Comparison of ENCODE assay signal across 18 cellular contexts in genomic region chr11:59463176-59463575, GRCh38. TPM values are rescaled to one million over a fixed set of nuclear protein-coding genes. Genes with fewer than 3 reads are reported as not detected.
DNase-seq lines count a peak whose midpoint lies in the region; ATAC-seq, FAIRE-seq and TF ChIP-seq lines count a peak whose summit lies in the region.
"Had no signal": no experiment of that assay in that cellular context is flagged by ENCODE, and none has a peak within 500 bp of the region (broad histone marks: within the 10 kb centered on the region; RNA-seq: fewer than 3 reads in every experiment).

No MANE protein-coding gene starts in this region.

- TF ChIP-seq POLR2A in heart left ventricle (IDR thresholded peaks at IDR 0.05) (no peak), K562 (conservative IDR thresholded peaks at IDR 0.05) (no peak)

- no peak for TF ChIP-seq RAD21 in K562 (CRISPR knock-in tag; conservative IDR thresholded peaks at IDR 0.05 in 1 of 2, IDR thresholded peaks at IDR 0.05 in 1 of 2)

- TF ChIP-seq EP300 in K562 (IDR thresholded peaks at IDR 0.05; ENCODE audit: low read length) = no peak

- H3K36me3 ChIP-seq in heart left ventricle = no peaks in the 10 kb centered on the region
- H3K36me3 ChIP-seq in K562 (ENCODE audit: control insufficient read depth, insufficient read depth, low read length) = no peaks in the 10 kb centered on the region
- no peaks in the 10 kb centered on the region for H3K36me3 ChIP-seq in left lung
- H3K36me3 ChIP-seq: breast epithelium, WERI-Rb-1 had no signal

- H3K4me2 ChIP-seq in K562 (ENCODE audit: insufficient read depth, low read length) = no peak overlapping the region

- H3K79me2 ChIP-seq in K562 (ENCODE audit: control insufficient read depth, insufficient read depth, low read length) = no peaks in the 10 kb centered on the region

- TF ChIP-seq CTCF in heart left ventricle (IDR thresholded peaks at IDR 0.05) = no peak
- TF ChIP-seq CTCF in K562 (IDR thresholded peaks at IDR 0.05 in 2 of 3, conservative IDR thresholded peaks at IDR 0.05 in 1 of 3; ENCODE audit: insufficient read depth in 2 of 3, low read depth in 1 of 3, low read length in 3 of 3) = no peak
- no peak for TF ChIP-seq CTCF in left lung (IDR thresholded peaks at IDR 0.05)

- no peak for FAIRE-seq in K562 (lab: Jason Lieb, UNC)
- FAIRE-seq: small intestine had no signal

- H3K4me3 ChIP-seq in heart left ventricle = no peak overlapping the region
- H3K4me3 ChIP-seq in K562 = no peak overlapping the region
- no peak overlapping the region for H3K4me3 ChIP-seq in left lung
- H3K4me3 ChIP-seq: breast epithelium had no signal

- intact Hi-C loops in heart left ventricle (cut with DNase I) = no loop called here
- intact Hi-C loops in cardiac septum (cut with DNase I) = no loop called here
- intact Hi-C loops in K562 (cut with micrococcal nuclease) = no loop called here
- intact Hi-C loops in left lung (cut with DNase I) = no loop called here

- H3K9me3 ChIP-seq in heart left ventricle (no peaks in the 10 kb centered on the region), K562 (replicated peaks; ENCODE audit: control insufficient read depth, insufficient read depth, low read depth, low read length) (no peaks in the 10 kb centered on the region), left lung (no peaks in the 10 kb centered on the region)
- H3K9me3 ChIP-seq: breast epithelium had no signal

- H4K20me1 ChIP-seq in K562 (replicated peaks; ENCODE audit: control insufficient read depth, insufficient read depth, low read length) = no peaks in the 10 kb centered on the region

- no peaks in the 10 kb centered on the region for H3K4me1 ChIP-seq in heart left ventricle
- no peaks in the 10 kb centered on the region for H3K4me1 ChIP-seq in K562 (replicated peaks in 1 of 2; ENCODE audit: control insufficient read depth in 2 of 2, insufficient read depth in 2 of 2, low read length in 2 of 2)
- H3K4me1 ChIP-seq in left lung = no peaks in the 10 kb centered on the region
- H3K4me1 ChIP-seq: breast epithelium, Caco-2 had no signal

- CTCF ChIA-PET in K562 (lab: Yijun Ruan, JAX; ENCODE audit: low intra/inter-chr PET ratio) = interaction anchor here (0.6 kb wide), 1 partner anchor 206 kb away, joined by 3 read pairs; no protein-coding TSS in a partner anchor

- H3K9ac ChIP-seq in K562 (ENCODE audit: insufficient read depth in 1 of 2, low read depth in 2 of 2, low read length in 2 of 2) = no peak overlapping the region

- peak in 1 of 5 donors; percentile 25 for DNase-seq in heart left ventricle
- DNase-seq in cardiac septum (ENCODE audit: low spot score) = no peak
- DNase-seq in K562 (ENCODE audit: extremely low read depth in 1 of 4, low spot score in 3 of 4) = no peak
- DNase-seq in left lung = no peak
- no peak for DNase-seq in GM19240 (ENCODE audit: insufficient read length, low spot score)
- DNase-seq in HuH-7.5 (ENCODE audit: low spot score) = no peak
- DNase-seq: activated naive CD4-positive, alpha-beta T cell treated with Interleukin-2 at 50 U/mL for 16 hours; Caco-2; HFFc6; NCI-H1092 treated with DMSO at 0.1 percent for 48 hours; NCI-H345; small intestine; stimulated activated naive CD8-positive, alpha-beta T cell treated with anti-CD3 and anti-CD28 coated beads, Interleukin-15, amount 100 ng/mL, for 72 hours; WERI-Rb-1 had no signal

- H3K9me1 ChIP-seq in K562 (ENCODE audit: control insufficient read depth, insufficient read depth, low read length) = no peaks in the 10 kb centered on the region

- no peak overlapping the region for H2AFZ ChIP-seq in K562 (ENCODE audit: low read depth, low read length)

- ATAC-seq in heart left ventricle (peak in 3 of 4 donors; percentile 57 to 67 (median 66)), K562 (peak; percentile 38; the same call in 1 of the 3 replicates), left lung (peak; percentile 30), GM19351 (IDR thresholded peaks at IDR 0.05; ENCODE audit: unreplicated experiment) (no peak), HG02571 (IDR thresholded peaks at IDR 0.05; ENCODE audit: unreplicated experiment) (no peak)
- ATAC-seq: stimulated activated naive CD8-positive, alpha-beta T cell treated with anti-CD3 and anti-CD28 coated beads, Interleukin-15, amount 100 ng/mL, for 72 hours had no signal

- no TSS peak for BruUV-seq in K562 (replicated peaks; lab: Mats Ljungman, UMichigan)

- POLR2A ChIA-PET in K562 (lab: Yijun Ruan, JAX) = no interaction called here

- 32 to 34% (median 33%) methylated on average over 5 of the region's 5 CpGs for WGBS in heart left ventricle, 4 donors
- 1% methylated on average over 5 of the region's 5 CpGs for whole genome bisulfite sequencing in K562 (ENCODE audit: insufficient coverage, low coverage, missing lambda C conversion rate)

- H3K27me3 ChIP-seq in heart left ventricle (no peaks in the 10 kb centered on the region), K562 (ENCODE audit: control insufficient read depth in 2 of 2, insufficient read depth in 2 of 2, low read length in 2 of 2) (peaks cover 0 to 7% of the 10 kb centered on the region in 2 experiments; a peak in 3 of 5 replicates), left lung (no peaks in the 10 kb centered on the region)
- H3K27me3 ChIP-seq: breast epithelium had no signal

- H3K27ac ChIP-seq in heart left ventricle (no peak overlapping the region), K562 (ENCODE audit: extremely low read depth, low read depth, low read length) (no peak overlapping the region), left lung (no peak overlapping the region)
- H3K27ac ChIP-seq: breast epithelium, WERI-Rb-1 had no signal

- in situ Hi-C loops in K562 (cut with MboI) = no loop called here

RNA-seq across cellular contexts. Expression of gene OR4D6, which starts 6.4 kb away (rescaled TPM):
- not detected for total RNA-seq in heart left ventricle
- not detected for polyA plus RNA-seq in heart left ventricle
- not detected for total RNA-seq in cardiac septum
- not detected in 2 replicates for total RNA-seq in K562 (2011; cell fraction: chromatin; rRNA removed; ENCODE audit: low replicate concordance)
- not detected in 2 replicates for total RNA-seq in K562 (2011; cell fraction: nucleolus; rRNA removed)
- total RNA-seq in K562 (2011; cell fraction: nucleoplasm; rRNA removed) = not detected in 2 replicates
- not detected in 2 replicates for total RNA-seq in K562 (2014; rRNA removed)
- not detected in 2 replicates for total RNA-seq in K562 (2014; rRNA removed; fragmentation: Illumina TruSeq; extraction: Trizol)
- not detected in 2 replicates for total RNA-seq in K562 (2015; rRNA removed; fragmentation: Illumina TruSeq; extraction: Trizol)
- not detected in 2 replicates for total RNA-seq in K562 (2021)
- polyA plus RNA-seq in K562 (2011; rRNA removed) = not detected in 2 replicates
- not detected in 2 replicates for polyA plus RNA-seq in K562 (2011; cell fraction: cytosol; rRNA removed)
- not detected in 2 replicates for polyA plus RNA-seq in K562 (2011; cell fraction: nucleus; rRNA removed)
- polyA plus RNA-seq in K562 (2012) = not detected in 2 replicates
- polyA plus RNA-seq in K562 (2014; fragmentation: Illumina TruSeq; extraction: Trizol) = not detected in 2 replicates
- polyA plus RNA-seq in K562 (2014; fragmentation: Nextera tagmentation; extraction: Ambion mirVana) = not detected
- polyA plus RNA-seq in K562 (2014; rRNA removed) = not detected in 2 replicates
- not detected in 2 replicates for polyA minus RNA-seq in K562 (2011; rRNA and poly(A)+ RNA removed)
- not detected in 2 replicates for polyA minus RNA-seq in K562 (2011; cell fraction: cytosol; rRNA and poly(A)+ RNA removed)
- not detected in 2 replicates for polyA minus RNA-seq in K562 (2011; cell fraction: nucleus; rRNA and poly(A)+ RNA removed)
- total RNA-seq in left lung = not detected
- total RNA-seq: breast epithelium, Caco-2, HFFc6, liver had no signal
- polyA plus RNA-seq: liver, small intestine had no signal

RNA-seq across cellular contexts. Expression of gene OR4D10, which starts 9.9 kb away (rescaled TPM):
- total RNA-seq in heart left ventricle = not detected
- not detected for polyA plus RNA-seq in heart left ventricle
- total RNA-seq in cardiac septum = not detected
- total RNA-seq in K562 (2011; cell fraction: chromatin; rRNA removed; ENCODE audit: low replicate concordance) = not detected in 2 replicates
- total RNA-seq in K562 (2011; cell fraction: nucleolus; rRNA removed) = not detected in 2 replicates
- total RNA-seq in K562 (2011; cell fraction: nucleoplasm; rRNA removed) = not detected in 2 replicates
- not detected in 2 replicates for total RNA-seq in K562 (2014; rRNA removed)
- not detected in 2 replicates for total RNA-seq in K562 (2014; rRNA removed; fragmentation: Illumina TruSeq; extraction: Trizol)
- not detected in 2 replicates for total RNA-seq in K562 (2015; rRNA removed; fragmentation: Illumina TruSeq; extraction: Trizol)
- total RNA-seq in K562 (2021) = not detected in 2 replicates
- polyA plus RNA-seq in K562 (2011; rRNA removed) = not detected in 2 replicates
- not detected in 2 replicates for polyA plus RNA-seq in K562 (2011; cell fraction: cytosol; rRNA removed)
- polyA plus RNA-seq in K562 (2011; cell fraction: nucleus; rRNA removed) = not detected in 2 replicates
- not detected in 2 replicates for polyA plus RNA-seq in K562 (2012)
- polyA plus RNA-seq in K562 (2014; fragmentation: Illumina TruSeq; extraction: Trizol) = not detected in 2 replicates
- not detected for polyA plus RNA-seq in K562 (2014; fragmentation: Nextera tagmentation; extraction: Ambion mirVana)
- not detected in 2 replicates for polyA plus RNA-seq in K562 (2014; rRNA removed)
- polyA minus RNA-seq in K562 (2011; rRNA and poly(A)+ RNA removed) = not detected in 2 replicates
- polyA minus RNA-seq in K562 (2011; cell fraction: cytosol; rRNA and poly(A)+ RNA removed) = not detected in 2 replicates
- polyA minus RNA-seq in K562 (2011; cell fraction: nucleus; rRNA and poly(A)+ RNA removed) = not detected in 2 replicates
- not detected for total RNA-seq in left lung
- total RNA-seq: breast epithelium, Caco-2, HFFc6, liver had no signal
- polyA plus RNA-seq: liver, small intestine had no signal

RNA-seq across cellular contexts. Expression of gene OR5A1, which starts 26.9 kb away (rescaled TPM):
- total RNA-seq in heart left ventricle = not detected
- not detected for polyA plus RNA-seq in heart left ventricle
- total RNA-seq in cardiac septum = not detected
- total RNA-seq in K562 (2011; cell fraction: chromatin; rRNA removed; ENCODE audit: low replicate concordance) = not detected in 2 replicates
- not detected in 2 replicates for total RNA-seq in K562 (2011; cell fraction: nucleolus; rRNA removed)
- not detected in 2 replicates for total RNA-seq in K562 (2011; cell fraction: nucleoplasm; rRNA removed)
- not detected in 2 replicates for total RNA-seq in K562 (2014; rRNA removed)
- total RNA-seq in K562 (2014; rRNA removed; fragmentation: Illumina TruSeq; extraction: Trizol) = not detected in 2 replicates
- not detected in 2 replicates for total RNA-seq in K562 (2015; rRNA removed; fragmentation: Illumina TruSeq; extraction: Trizol)
- total RNA-seq in K562 (2021) = not detected in 2 replicates
- not detected in 2 replicates for polyA plus RNA-seq in K562 (2011; rRNA removed)
- not detected in 2 replicates for polyA plus RNA-seq in K562 (2011; cell fraction: cytosol; rRNA removed)
- polyA plus RNA-seq in K562 (2011; cell fraction: nucleus; rRNA removed) = not detected in 2 replicates
- polyA plus RNA-seq in K562 (2012) = not detected in 2 replicates
- not detected in 2 replicates for polyA plus RNA-seq in K562 (2014; fragmentation: Illumina TruSeq; extraction: Trizol)
- polyA plus RNA-seq in K562 (2014; fragmentation: Nextera tagmentation; extraction: Ambion mirVana) = not detected
- not detected in 2 replicates for polyA plus RNA-seq in K562 (2014; rRNA removed)
- polyA minus RNA-seq in K562 (2011; rRNA and poly(A)+ RNA removed) = not detected in 2 replicates
- not detected in 2 replicates for polyA minus RNA-seq in K562 (2011; cell fraction: cytosol; rRNA and poly(A)+ RNA removed)
- not detected in 2 replicates for polyA minus RNA-seq in K562 (2011; cell fraction: nucleus; rRNA and poly(A)+ RNA removed)
- not detected for total RNA-seq in left lung
- total RNA-seq: breast epithelium, Caco-2, HFFc6, liver had no signal
- polyA plus RNA-seq: liver, small intestine had no signal

RNA-seq across cellular contexts. Expression of gene OR5A2, which starts 37.0 kb away (rescaled TPM):
- total RNA-seq in heart left ventricle (not detected), cardiac septum (not detected), K562 (2014; rRNA removed) (not detected in 2 replicates), K562 (2014; rRNA removed; fragmentation: Illumina TruSeq; extraction: Trizol) (not detected in 2 replicates), K562 (2015; rRNA removed; fragmentation: Illumina TruSeq; extraction: Trizol) (not detected in 2 replicates), K562 (2021) (not detected in 2 replicates), left lung (not detected)
- polyA plus RNA-seq in heart left ventricle (not detected), K562 (2011; rRNA removed) (not detected in 2 replicates), K562 (2014; fragmentation: Illumina TruSeq; extraction: Trizol) (not detected in 2 replicates), K562 (2014; fragmentation: Nextera tagmentation; extraction: Ambion mirVana) (not detected), K562 (2014; rRNA removed) (not detected in 2 replicates)
- total RNA-seq in K562 (2011; cell fraction: chromatin; rRNA removed; ENCODE audit: low replicate concordance) = not detected in 2 replicates
- not detected in 2 replicates for total RNA-seq in K562 (2011; cell fraction: nucleolus; rRNA removed)
- not detected in 2 replicates for total RNA-seq in K562 (2011; cell fraction: nucleoplasm; rRNA removed)
- polyA plus RNA-seq in K562 (2011; cell fraction: cytosol; rRNA removed) = not detected in 2 replicates
- not detected in 2 replicates for polyA plus RNA-seq in K562 (2011; cell fraction: nucleus; rRNA removed)
- polyA plus RNA-seq in K562 (2012) = not detected in 2 replicates
- not detected in 2 replicates for polyA minus RNA-seq in K562 (2011; rRNA and poly(A)+ RNA removed)
- polyA minus RNA-seq in K562 (2011; cell fraction: cytosol; rRNA and poly(A)+ RNA removed) = not detected in 2 replicates
- polyA minus RNA-seq in K562 (2011; cell fraction: nucleus; rRNA and poly(A)+ RNA removed) = not detected in 2 replicates
- total RNA-seq: breast epithelium, Caco-2, HFFc6, liver had no signal
- polyA plus RNA-seq: liver, small intestine had no signal

RNA-seq across cellular contexts. Expression of gene OR4D11, which starts 40.2 kb away (rescaled TPM):
- total RNA-seq in heart left ventricle (not detected), cardiac septum (not detected), K562 (2014; rRNA removed) (not detected in 2 replicates), K562 (2014; rRNA removed; fragmentation: Illumina TruSeq; extraction: Trizol) (not detected in 2 replicates), K562 (2015; rRNA removed; fragmentation: Illumina TruSeq; extraction: Trizol) (not detected in 2 replicates), K562 (2021) (not detected in 2 replicates), left lung (not detected)
- polyA plus RNA-seq in heart left ventricle (not detected), K562 (2011; rRNA removed) (not detected in 2 replicates), K562 (2014; fragmentation: Illumina TruSeq; extraction: Trizol) (not detected in 2 replicates), K562 (2014; fragmentation: Nextera tagmentation; extraction: Ambion mirVana) (not detected), K562 (2014; rRNA removed) (not detected in 2 replicates)
- not detected in 2 replicates for total RNA-seq in K562 (2011; cell fraction: chromatin; rRNA removed; ENCODE audit: low replicate concordance)
- total RNA-seq in K562 (2011; cell fraction: nucleolus; rRNA removed) = not detected in 2 replicates
- not detected in 2 replicates for total RNA-seq in K562 (2011; cell fraction: nucleoplasm; rRNA removed)
- polyA plus RNA-seq in K562 (2011; cell fraction: cytosol; rRNA removed) = not detected in 2 replicates
- not detected in 2 replicates for polyA plus RNA-seq in K562 (2011; cell fraction: nucleus; rRNA removed)
- polyA plus RNA-seq in K562 (2012) = not detected in 2 replicates
- not detected in 2 replicates for polyA minus RNA-seq in K562 (2011; rRNA and poly(A)+ RNA removed)
- not detected in 2 replicates for polyA minus RNA-seq in K562 (2011; cell fraction: cytosol; rRNA and poly(A)+ RNA removed)
- polyA minus RNA-seq in K562 (2011; cell fraction: nucleus; rRNA and poly(A)+ RNA removed) = not detected in 2 replicates
- total RNA-seq: breast epithelium, Caco-2, HFFc6, liver had no signal
- polyA plus RNA-seq: liver, small intestine had no signal

Comparison
In these comparisons a context has a peak if more than half of its experiments do, and no peak if none do; other contexts are left out.
1. ATAC-seq: peak in heart left ventricle (3 of 4), K562 (single experiment) and left lung (single experiment); none in GM19351 (single experiment) and HG02571 (single experiment).